In the genomic region with DNA sequence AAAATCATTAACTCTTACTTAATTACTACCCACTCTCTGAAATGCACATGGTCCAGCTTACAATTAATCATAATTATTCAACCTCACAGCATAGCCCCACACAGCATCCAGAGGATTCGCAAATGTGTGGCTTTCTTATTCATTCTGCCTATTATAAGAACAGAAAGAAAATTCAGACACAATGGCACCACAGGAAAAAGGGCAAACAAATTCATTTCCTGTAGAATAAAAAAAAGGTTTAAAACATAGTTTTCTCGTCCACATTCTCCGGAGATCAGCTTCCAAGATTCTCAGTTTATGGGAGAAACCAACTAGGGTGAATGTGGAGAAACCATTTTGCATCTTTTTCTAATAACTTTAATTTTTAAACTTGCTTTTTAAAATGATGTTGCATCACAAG, we compare ENCODE assay signal across 9 cellular contexts.
DNase-seq lines count a peak whose midpoint lies in the region; TF ChIP-seq lines count a peak whose summit lies in the region.
"Had no signal": no experiment of that assay in that cellular context is flagged by ENCODE, and none has a peak within 500 bp of the region (broad histone marks: within the 10 kb centered on the region; RNA-seq: fewer than 3 reads in every experiment).

No MANE protein-coding gene starts in this region.

- POLR2A ChIA-PET in SK-N-SH (lab: Yijun Ruan, JAX): interaction anchor here (0.6 kb wide), 1 partner anchor 15 kb away, joined by 3 read pairs; no protein-coding TSS in a partner anchor

- H3K4me1 ChIP-seq in DOHH2 (ENCODE audit: control insufficient read depth, low read length) (peaks cover 84% of the 10 kb centered on the region), HUES48 (ENCODE audit: control insufficient read depth, insufficient read depth, low read length) (peaks cover 26% of the 10 kb centered on the region), SK-N-SH (ENCODE audit: control insufficient read depth in 1 of 2, insufficient read depth in 2 of 2, low read depth in 1 of 2, low read length in 1 of 2) (peaks cover 0 to 25% of the 10 kb centered on the region in 2 experiments; a peak in 3 of 4 replicates)

- no peak overlapping the region for H2AFZ ChIP-seq in SK-N-SH (ENCODE audit: low read depth)

- DNase-seq in NCI-H146 treated with DMSO at 0.1 percent for 48 hours (lab: John Stamatoyannopoulos, UW; ENCODE audit: unreplicated experiment) (peak; percentile 50), SHP77 (lab: John Stamatoyannopoulos, UW) (no peak), SK-N-SH (no peak), GDM1 (lab: John Stamatoyannopoulos, UW) (no peak)
- DNase-seq: AML-193; CD8-positive, alpha-beta memory T cell had no signal

- H3K36me3 ChIP-seq in DOHH2 (ENCODE audit: control insufficient read depth, low read length) (no peaks in the 10 kb centered on the region), HUES48 (ENCODE audit: control insufficient read depth, insufficient read depth, low read length) (no peaks in the 10 kb centered on the region), SK-N-SH (replicated peaks in 1 of 2; ENCODE audit: control insufficient read depth in 1 of 2, insufficient read depth in 2 of 2, low read length in 1 of 2) (no peaks in the 10 kb centered on the region)
- H3K36me3 ChIP-seq: BLaER1 had no signal

- TF ChIP-seq EP300 in SK-N-SH (IDR thresholded peaks at IDR 0.05; ENCODE audit: borderline replicate concordance in 1 of 2, low read depth in 1 of 2, low read length in 1 of 2): no peak

- TF ChIP-seq RAD21 in SK-N-SH (IDR thresholded peaks at IDR 0.05; ENCODE audit: low read length): no peak

- no peak for TF ChIP-seq CTCF in DOHH2 (IDR thresholded peaks at IDR 0.05; ENCODE audit: low read depth, low read length, poor library complexity, severe bottlenecking)
- TF ChIP-seq CTCF in SK-N-SH (IDR thresholded peaks at IDR 0.05): no peak

- H3K9me2 ChIP-seq in DOHH2 (replicated peaks; ENCODE audit: control insufficient read depth, low read length) (no peaks in the 10 kb centered on the region), SK-N-SH (no peaks in the 10 kb centered on the region)

- H3K27me3 ChIP-seq in DOHH2 (ENCODE audit: control insufficient read depth, low read length): no peaks in the 10 kb centered on the region
- no peaks in the 10 kb centered on the region for H3K27me3 ChIP-seq in HUES48 (ENCODE audit: control insufficient read depth, insufficient read depth, low read length)
- H3K27me3 ChIP-seq in SK-N-SH (ENCODE audit: insufficient read depth): no peaks in the 10 kb centered on the region
- H3K27me3 ChIP-seq: BLaER1 had no signal

- H3K9me3 ChIP-seq in DOHH2 (ENCODE audit: control insufficient read depth, insufficient read depth, low read length) (no peaks in the 10 kb centered on the region), HUES48 (ENCODE audit: control insufficient read depth, insufficient read depth, low read length) (no peaks in the 10 kb centered on the region), SK-N-SH (no peaks in the 10 kb centered on the region)
- H3K9me3 ChIP-seq: BLaER1 had no signal

- CTCF ChIA-PET in SK-N-SH (lab: Yijun Ruan, JAX): interaction anchor here (0.6 to 3.0 kb wide), 5 partner anchors 9 to 1282 kb away, joined by 3 to 9 read pairs (median 3); no protein-coding TSS in a partner anchor

- no peaks in the 10 kb centered on the region for H3K79me2 ChIP-seq in DOHH2 (ENCODE audit: control insufficient read depth, low read length)
- H3K79me2 ChIP-seq in SK-N-SH (ENCODE audit: insufficient read depth): peaks cover 42% of the 10 kb centered on the region

- no peaks in the 10 kb centered on the region for H4K20me1 ChIP-seq in DOHH2 (ENCODE audit: control insufficient read depth, insufficient read depth, low read depth, low read length)
- H4K20me1 ChIP-seq in SK-N-SH (ENCODE audit: insufficient read depth): no peaks in the 10 kb centered on the region

- H3K4me2 ChIP-seq in DOHH2 (ENCODE audit: low read length): peak overlapping the region; percentile 48
- H3K4me2 ChIP-seq in SK-N-SH: no peak overlapping the region
- H3K4me2 ChIP-seq: BLaER1 had no signal

- H3K4me3 ChIP-seq in DOHH2 (ENCODE audit: low read length) (peak overlapping the region; percentile 1), HUES48 (ENCODE audit: low read depth, low read length) (no peak overlapping the region), SK-N-SH (ENCODE audit: low read depth in 2 of 2, low read length in 1 of 2) (no peak overlapping the region)
- H3K4me3 ChIP-seq: BLaER1 had no signal

- WGBS in SK-N-SH (ENCODE audit: low lambda C conversion rate): 97% methylated on average over 3 of the region's 3 CpGs

- H3F3A ChIP-seq in DOHH2 (ENCODE audit: control insufficient read depth, insufficient read depth) (peaks cover 8% of the 10 kb centered on the region), SK-N-SH (replicated peaks; ENCODE audit: insufficient read depth) (peaks cover 3% of the 10 kb centered on the region)

- H3K27ac ChIP-seq in DOHH2 (ENCODE audit: low read depth, low read length) (peak overlapping the region; percentile 96), HUES48 (ENCODE audit: low read depth, low read length) (peak overlapping the region; percentile 12), SK-N-SH (ENCODE audit: low read depth in 2 of 2, low read length in 1 of 2) (no peak overlapping the region)
- H3K27ac ChIP-seq: BLaER1 had no signal

- H3K9ac ChIP-seq in HUES48 (ENCODE audit: low read depth, low read length): no peak overlapping the region
- no peak overlapping the region for H3K9ac ChIP-seq in SK-N-SH
- H3K9ac ChIP-seq: BLaER1 had no signal

TF ChIP-seq in SK-N-SH, 30 proteins besides CTCF, POLR2A, EP300 and RAD21:
- TF ChIP-seq RCOR1 (IDR thresholded peaks at IDR 0.05; ENCODE audit: low read length) (no peak), MXI1 (IDR thresholded peaks at IDR 0.05; ENCODE audit: low read depth, low read length) (no peak), NRF1 (IDR thresholded peaks at IDR 0.05; ENCODE audit: low read depth, low read length) (no peak), GATA2 (CRISPR knock-in tag; IDR thresholded peaks at IDR 0.05) (no peak), TAF1 (IDR thresholded peaks at IDR 0.05; ENCODE audit: borderline replicate concordance, low read depth, low read length) (no peak), NFIC (IDR thresholded peaks at IDR 0.05; ENCODE audit: borderline replicate concordance) (no peak), SMC3 (IDR thresholded peaks at IDR 0.05; ENCODE audit: low read depth, low read length) (no peak), ELF1 (IDR thresholded peaks at IDR 0.05) (no peak), TEAD4 (IDR thresholded peaks at IDR 0.05; ENCODE audit: borderline replicate concordance, insufficient read depth) (no peak), CHD2 (IDR thresholded peaks at IDR 0.05; ENCODE audit: low read length, partially characterized antibody) (no peak)
- TF ChIP-seq, protein P1, sequence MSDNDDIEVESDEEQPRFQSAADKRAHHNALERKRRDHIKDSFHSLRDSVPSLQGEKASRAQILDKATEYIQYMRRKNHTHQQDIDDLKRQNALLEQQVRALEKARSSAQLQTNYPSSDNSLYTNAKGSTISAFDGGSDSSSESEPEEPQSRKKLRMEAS (IDR thresholded peaks at IDR 0.05; ENCODE audit: low read depth): no peak
- TF ChIP-seq, protein P2, sequence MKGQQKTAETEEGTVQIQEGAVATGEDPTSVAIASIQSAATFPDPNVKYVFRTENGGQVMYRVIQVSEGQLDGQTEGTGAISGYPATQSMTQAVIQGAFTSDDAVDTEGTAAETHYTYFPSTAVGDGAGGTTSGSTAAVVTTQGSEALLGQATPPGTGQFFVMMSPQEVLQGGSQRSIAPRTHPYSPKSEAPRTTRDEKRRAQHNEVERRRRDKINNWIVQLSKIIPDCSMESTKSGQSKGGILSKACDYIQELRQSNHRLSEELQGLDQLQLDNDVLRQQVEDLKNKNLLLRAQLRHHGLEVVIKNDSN (IDR thresholded peaks at IDR 0.05; ENCODE audit: borderline replicate concordance, low read depth): no peak

Comparison
In these comparisons a context has a peak if more than half of its experiments do, and no peak if none do; other contexts are left out.
1. H3K27ac ChIP-seq: peak in DOHH2 (single experiment) and HUES48 (single experiment); none in SK-N-SH (0 of 2).